Comparison of ENCODE assay signal across 8 cellular contexts in genomic region chrX:49041683-49042529, GRCh38. TPM values are rescaled to one million over a fixed set of nuclear protein-coding genes. Genes with fewer than 3 reads are reported as not detected.
DNase-seq lines count a peak whose midpoint lies in the region; ATAC-seq, FAIRE-seq and TF ChIP-seq lines count a peak whose summit lies in the region.

No MANE protein-coding gene starts in this region.

- H3K79me2 ChIP-seq in endothelial cell of umbilical vein (ENCODE audit: control insufficient read depth, insufficient read depth, low read length) = peaks cover 29% of the 10 kb centered on the region

- H3K27ac ChIP-seq in cardiac muscle cell (peak overlapping the region; percentile 74), endothelial cell of umbilical vein (ENCODE audit: insufficient read depth, low read depth, low read length) (peak overlapping the region; percentile 86)

- DNase-seq in cardiac muscle cell (ENCODE audit: low read depth in 1 of 2, low spot score in 1 of 2) (peak in 1 of 2 donors; percentile 48), left cardiac atrium (no peak), SW480 (ENCODE audit: low spot score) (peak; percentile 37), endothelial cell of umbilical vein (ENCODE audit: low read depth, low spot score) (peak; percentile 8), nephron progenitor cell (no peak), erythroblast (lab: John Stamatoyannopoulos, UW) (no peak), NOMO-1 treated with DMSO at 0.1 percent for 48 hours (lab: John Stamatoyannopoulos, UW; ENCODE audit: unreplicated experiment) (no peak), NCI-H2171 (lab: John Stamatoyannopoulos, UW) (no peak)

- H3K4me2 ChIP-seq in endothelial cell of umbilical vein (ENCODE audit: insufficient read depth, low read length) = peak overlapping the region; percentile 61

- H2AFZ ChIP-seq in endothelial cell of umbilical vein (ENCODE audit: low read depth, low read length) = no peak overlapping the region

- H3K9me3 Mint-ChIP-seq in nephron progenitor cell = peaks cover 40% of the 10 kb centered on the region

- CTCF ChIA-PET in endothelial cell of umbilical vein (lab: Charles Lee) = interaction anchor here (0.7 to 3.3 kb wide), 2 partner anchors 65 to 70 kb away, joined by 3 to 17 read pairs; partner anchors contain the start of gene KCND1

- no peaks in the 10 kb centered on the region for H3K27me3 ChIP-seq in cardiac muscle cell
- H3K27me3 ChIP-seq in endothelial cell of umbilical vein (ENCODE audit: control insufficient read depth in 2 of 2, insufficient read depth in 2 of 2, low read length in 2 of 2) = no peaks in the 10 kb centered on the region

- H3K4me1 ChIP-seq in cardiac muscle cell (ENCODE audit: low read depth) (peaks cover 21% of the 10 kb centered on the region), endothelial cell of umbilical vein (ENCODE audit: control insufficient read depth, extremely low read depth, insufficient read depth, low read length) (peaks cover 33% of the 10 kb centered on the region)

- no peaks in the 10 kb centered on the region for H3K9me1 ChIP-seq in endothelial cell of umbilical vein (replicated peaks; ENCODE audit: control insufficient read depth, extremely low read depth, insufficient read depth, low read length)

- peak overlapping the region; percentile 61 for H3K4me3 ChIP-seq in cardiac muscle cell
- H3K4me3 ChIP-seq in endothelial cell of umbilical vein (replicated peaks in 1 of 3; ENCODE audit: insufficient read depth in 1 of 3, low read depth in 1 of 3, low read length in 3 of 3) = peak overlapping the region; percentile 66 to 86 (median 70)

- peaks cover 41% of the 10 kb centered on the region for H3K4me1 Mint-ChIP-seq in nephron progenitor cell

- peak; percentile 88 for FAIRE-seq in endothelial cell of umbilical vein (lab: Jason Lieb, UNC)

- H3K36me3 Mint-ChIP-seq in nephron progenitor cell (ENCODE audit: low read depth) = peaks cover 17% of the 10 kb centered on the region

- H3K9me3 ChIP-seq in cardiac muscle cell (ENCODE audit: low read depth) (no peaks in the 10 kb centered on the region), endothelial cell of umbilical vein (replicated peaks; ENCODE audit: control insufficient read depth, insufficient read depth, low read length) (no peaks in the 10 kb centered on the region)

- POLR2A ChIA-PET in endothelial cell of umbilical vein (lab: Charles Lee) = interaction anchor here (0.6 kb wide), 1 partner anchor 96 kb away, joined by 5 read pairs; no protein-coding TSS in a partner anchor

- dilution Hi-C loops in endothelial cell of umbilical vein (cut with MboI; ENCODE audit: extremely low pct_ligation_motif_present, low sequenced_read_pairs) = no loop called here

- intact Hi-C loops in left cardiac atrium (cut with DNase I) (loop anchor here in 1 of 2 donors (5.0 kb wide), 2 partner anchors 70 to 145 kb away; partner anchors contain the start of genes KCND1, PQBP1 and TIMM17B), endothelial cell of umbilical vein (cut with micrococcal nuclease) (loop anchor here (2.0 to 5.0 kb wide), 4 partner anchors 59 to 241 kb away; partner anchors contain the start of gene MAGIX)

- H3K27ac Mint-ChIP-seq in nephron progenitor cell = peak overlapping the region; percentile 98

- H3K9ac ChIP-seq in endothelial cell of umbilical vein (replicated peaks; ENCODE audit: extremely low read depth, insufficient read depth, low read length) = peak overlapping the region; percentile 80

- TF ChIP-seq CTCF in cardiac muscle cell (IDR thresholded peaks at IDR 0.05; ENCODE audit: low read depth, low read length) (no peak), endothelial cell of umbilical vein (IDR thresholded peaks at IDR 0.05; ENCODE audit: extremely low read depth in 1 of 2, insufficient read depth in 1 of 2, low read depth in 1 of 2, low read length in 2 of 2) (no peak), nephron progenitor cell (IDR thresholded peaks at IDR 0.05) (no peak)

- TSS peak; percentile 43 for BruUV-seq in endothelial cell of umbilical vein (replicated peaks; lab: Mats Ljungman, UMichigan)

- TF ChIP-seq POLR2A in endothelial cell of umbilical vein (IDR thresholded peaks at IDR 0.05; ENCODE audit: low read depth, low read length) = no peak
- TF ChIP-seq POLR2A in erythroblast (IDR thresholded peaks at IDR 0.05; ENCODE audit: low read length) = no peak

- peaks cover 3% of the 10 kb centered on the region for H3K27me3 Mint-ChIP-seq in nephron progenitor cell (ENCODE audit: low read depth, poor library complexity)

- H4K20me1 ChIP-seq in endothelial cell of umbilical vein (replicated peaks; ENCODE audit: control insufficient read depth, extremely low read depth, insufficient read depth, low read length) = no peaks in the 10 kb centered on the region

- peak overlapping the region; percentile 93 for H3K4me3 Mint-ChIP-seq in nephron progenitor cell

- H3K36me3 ChIP-seq in cardiac muscle cell (peaks cover 17% of the 10 kb centered on the region), endothelial cell of umbilical vein (ENCODE audit: control insufficient read depth in 2 of 2, extremely low read depth in 1 of 2, insufficient read depth in 2 of 2, low read length in 2 of 2) (peaks cover 5 to 8% of the 10 kb centered on the region in 2 experiments)

- ATAC-seq in left cardiac atrium = no peak

TF ChIP-seq in endothelial cell of umbilical vein, 7 proteins besides CTCF, POLR2A, EP300 and RAD21 (continues in another document):
- TF ChIP-seq JUN (IDR thresholded peaks at IDR 0.05; ENCODE audit: borderline replicate concordance, insufficient read depth, insufficient read length, low read depth) (no peak), MYC (IDR thresholded peaks at IDR 0.05; ENCODE audit: low read depth, low read length) (no peak), GATA2 (IDR thresholded peaks at IDR 0.05; ENCODE audit: insufficient read depth, insufficient read length, low read depth, low read length) (peak; percentile 36)

RNA-seq across cellular contexts. Expression of gene TFE3, which starts 1.3 kb away (rescaled TPM):
- total RNA-seq in cardiac muscle cell (30.0 and 55.0 TPM in 2 replicates), left cardiac atrium (10 to 100 TPM; 34.5 to 36.2 TPM), endothelial cell of umbilical vein (35.5 and 37.1 TPM in 2 replicates)
- polyA plus RNA-seq in cardiac muscle cell (32.1 and 40.9 TPM in 2 replicates), endothelial cell of umbilical vein (22.3 and 26.8 TPM in 2 replicates)
- polyA plus RNA-seq in endothelial cell of umbilical vein (2011; cell fraction: cytosol; rRNA removed) = 13.5 and 18.2 TPM in 2 replicates
- polyA plus RNA-seq in endothelial cell of umbilical vein (2011; cell fraction: nucleus; rRNA removed) = 19.1 and 21.2 TPM in 2 replicates
- polyA plus RNA-seq in endothelial cell of umbilical vein (2012) = 34.9 and 39.8 TPM in 2 replicates
- 25.1 and 40.6 TPM in 2 replicates for polyA minus RNA-seq in endothelial cell of umbilical vein
- 34.6 TPM for polyA minus RNA-seq in endothelial cell of umbilical vein (2011; cell fraction: cytosol; rRNA and poly(A)+ RNA removed)
- 13.8 and 17.8 TPM in 2 replicates for polyA minus RNA-seq in endothelial cell of umbilical vein (2011; cell fraction: nucleus; rRNA and poly(A)+ RNA removed)

RNA-seq across cellular contexts. Expression of gene CCDC120, which starts 16.9 kb away (rescaled TPM):
- 6.2 and 7.8 TPM in 2 replicates for total RNA-seq in cardiac muscle cell
- 5.4 and 10.8 TPM in 2 replicates for polyA plus RNA-seq in cardiac muscle cell
- 1 to 10 TPM; 2.4 to 2.7 TPM for total RNA-seq in left cardiac atrium
- 5.7 and 6.4 TPM in 2 replicates for total RNA-seq in endothelial cell of umbilical vein
- polyA plus RNA-seq in endothelial cell of umbilical vein = 2.8 and 3.1 TPM in 2 replicates
- 1.9 and 2.8 TPM in 2 replicates for polyA plus RNA-seq in endothelial cell of umbilical vein (2011; cell fraction: cytosol; rRNA removed)
- polyA plus RNA-seq in endothelial cell of umbilical vein (2011; cell fraction: nucleus; rRNA removed) = 7.8 and 11.9 TPM in 2 replicates
- 2.7 and 3.5 TPM in 2 replicates for polyA plus RNA-seq in endothelial cell of umbilical vein (2012)
- 1.8 and 3.5 TPM in 2 replicates for polyA minus RNA-seq in endothelial cell of umbilical vein
- polyA minus RNA-seq in endothelial cell of umbilical vein (2011; cell fraction: cytosol; rRNA and poly(A)+ RNA removed) = 4.6 TPM
- polyA minus RNA-seq in endothelial cell of umbilical vein (2011; cell fraction: nucleus; rRNA and poly(A)+ RNA removed) = 2.3 and 3.1 TPM in 2 replicates

RNA-seq across cellular contexts. Expression of gene PRAF2, which starts 31.9 kb away (rescaled TPM):
- total RNA-seq in cardiac muscle cell = 22.9 and 30.3 TPM in 2 replicates
- polyA plus RNA-seq in cardiac muscle cell = 56.2 and 76.7 TPM in 2 replicates
- 10 to 100 TPM; 15.6 to 20.1 TPM for total RNA-seq in left cardiac atrium
- 41.6 and 45.4 TPM in 2 replicates for total RNA-seq in endothelial cell of umbilical vein
- 36.2 and 40.1 TPM in 2 replicates for polyA plus RNA-seq in endothelial cell of umbilical vein
- 33.0 and 45.2 TPM in 2 replicates for polyA plus RNA-seq in endothelial cell of umbilical vein (2011; cell fraction: cytosol; rRNA removed)
- polyA plus RNA-seq in endothelial cell of umbilical vein (2011; cell fraction: nucleus; rRNA removed) = 11.1 and 12.6 TPM in 2 replicates
- polyA plus RNA-seq in endothelial cell of umbilical vein (2012) = 44.1 and 67.8 TPM in 2 replicates
- 14.5 and 18.1 TPM in 2 replicates for polyA minus RNA-seq in endothelial cell of umbilical vein
- 7.5 TPM for polyA minus RNA-seq in endothelial cell of umbilical vein (2011; cell fraction: cytosol; rRNA and poly(A)+ RNA removed)
- 3.0 and 10.2 TPM in 2 replicates for polyA minus RNA-seq in endothelial cell of umbilical vein (2011; cell fraction: nucleus; rRNA and poly(A)+ RNA removed)

RNA-seq across cellular contexts. Expression of gene WDR45, which starts 37.8 kb away (rescaled TPM):
- total RNA-seq in cardiac muscle cell (51.4 and 54.6 TPM in 2 replicates), left cardiac atrium (10 to 100 TPM; 52.3 to 61.1 TPM), endothelial cell of umbilical vein (29.9 and 32.2 TPM in 2 replicates)
- polyA plus RNA-seq in cardiac muscle cell (58.6 and 62.3 TPM in 2 replicates), endothelial cell of umbilical vein (70.4 and 73.1 TPM in 2 replicates)
- polyA plus RNA-seq in endothelial cell of umbilical vein (2011; cell fraction: cytosol; rRNA removed) = 42.1 and 46.4 TPM in 2 replicates
- 202 and 215 TPM in 2 replicates for polyA plus RNA-seq in endothelial cell of umbilical vein (2011; cell fraction: nucleus; rRNA removed)
- polyA plus RNA-seq in endothelial cell of umbilical vein (2012) = 33.1 and 34.4 TPM in 2 replicates
- 60.5 TPM in 2 replicates for polyA minus RNA-seq in endothelial cell of umbilical vein
- 95.3 TPM for polyA minus RNA-seq in endothelial cell of umbilical vein (2011; cell fraction: cytosol; rRNA and poly(A)+ RNA removed)
- 38.6 and 38.8 TPM in 2 replicates for polyA minus RNA-seq in endothelial cell of umbilical vein (2011; cell fraction: nucleus; rRNA and poly(A)+ RNA removed)

RNA-seq across cellular contexts. Expression of gene GRIPAP1, which starts 39.8 kb away (rescaled TPM):
- 34.7 and 67.3 TPM in 2 replicates for total RNA-seq in cardiac muscle cell
- 44.8 and 65.4 TPM in 2 replicates for polyA plus RNA-seq in cardiac muscle cell
- 10 to 100 TPM; 23.7 to 25.4 TPM for total RNA-seq in left cardiac atrium
- 48.5 and 49.4 TPM in 2 replicates for total RNA-seq in endothelial cell of umbilical vein
- polyA plus RNA-seq in endothelial cell of umbilical vein = 19.0 and 25.3 TPM in 2 replicates
- 25.4 and 27.1 TPM in 2 replicates for polyA plus RNA-seq in endothelial cell of umbilical vein (2011; cell fraction: cytosol; rRNA removed)
- polyA plus RNA-seq in endothelial cell of umbilical vein (2011; cell fraction: nucleus; rRNA removed) = 136 and 138 TPM in 2 replicates
- 32.3 and 37.9 TPM in 2 replicates for polyA plus RNA-seq in endothelial cell of umbilical vein (2012)
- 37.6 and 39.8 TPM in 2 replicates for polyA minus RNA-seq in endothelial cell of umbilical vein
- 14.7 TPM for polyA minus RNA-seq in endothelial cell of umbilical vein (2011; cell fraction: cytosol; rRNA and poly(A)+ RNA removed)
- 26.2 and 39.1 TPM in 2 replicates for polyA minus RNA-seq in endothelial cell of umbilical vein (2011; cell fraction: nucleus; rRNA and poly(A)+ RNA removed)

Comparison
In these comparisons a context has a peak if more than half of its experiments do, and no peak if none do; other contexts are left out.
1. DNase-seq: peak in SW480 (single experiment) and endothelial cell of umbilical vein (single experiment); none in left cardiac atrium (single experiment), nephron progenitor cell (single experiment), erythroblast (0 of 2), NOMO-1 treated with DMSO at 0.1 percent for 48 hours (single experiment) and NCI-H2171 (single experiment).